ENCODE assay signal across 8 cellular contexts in genomic region chr12:108691154-108691994, GRCh38.
DNase-seq lines count a peak whose midpoint lies in the region; ATAC-seq and TF ChIP-seq lines count a peak whose summit lies in the region.

No MANE protein-coding gene starts in this region.

- H3K4me3 ChIP-seq in retinal pigment epithelial cell (ENCODE audit: low read length) = peak overlapping the region; percentile 10

- ATAC-seq in HG02943 (IDR thresholded peaks at IDR 0.05; ENCODE audit: low read depth, unreplicated experiment) (peak; percentile 63), GM21717 (IDR thresholded peaks at IDR 0.05; ENCODE audit: unreplicated experiment) (no peak)

- peak; percentile 35 for TF ChIP-seq POLR2A in GM15510 (IDR thresholded peaks at IDR 0.05; ENCODE audit: borderline replicate concordance, extremely low read depth, insufficient read length)

- DNase-seq in NCI-H1930 (lab: John Stamatoyannopoulos, UW) (peak; percentile 31 to 47), T1000 (lab: John Stamatoyannopoulos, UW) (peak; percentile 92), astrocyte of the hippocampus (ENCODE audit: low read depth, low spot score) (peak; percentile 99), hippocampal formation (lab: John Stamatoyannopoulos, UW) (peak; percentile 95 to 97), retinal pigment epithelial cell (ENCODE audit: low read depth) (peak; percentile 93)

- peak; percentile 24 for TF ChIP-seq CTCF in retinal pigment epithelial cell (conservative IDR thresholded peaks at IDR 0.05; ENCODE audit: low read depth, low read length)

Comparison
In these comparisons a context has a peak if more than half of its experiments do, and no peak if none do; other contexts are left out.
1. DNase-seq: peak in every context shown above with its lines; median percentile 99 in astrocyte of the hippocampus; 96 in hippocampal formation; 93 in retinal pigment epithelial cell; 92 in T1000; 39 in NCI-H1930.